ENCODE assay signal across 19 cellular contexts in genomic region chr5:114317751-114318150, GRCh38. TPM values are rescaled to one million over a fixed set of nuclear protein-coding genes. Genes with fewer than 3 reads are reported as not detected.
DNase-seq lines count a peak whose midpoint lies in the region; ATAC-seq and TF ChIP-seq lines count a peak whose summit lies in the region.
"Had no signal": no experiment of that assay in that cellular context is flagged by ENCODE, and none has a peak within 500 bp of the region (broad histone marks: within the 10 kb centered on the region; RNA-seq: fewer than 3 reads in every experiment).

No MANE protein-coding gene starts in this region.

- no peaks in the 10 kb centered on the region for H3K9me3 ChIP-seq in colonic mucosa
- H3K9me3 ChIP-seq: SJSA1 had no signal

- no peaks in the 10 kb centered on the region for H3K27me3 Mint-ChIP-seq in Calu3 (ENCODE audit: unreplicated experiment)
- H3K27me3 Mint-ChIP-seq: CD4-positive, CD25-positive, alpha-beta regulatory T cell had no signal

- no peak for TF ChIP-seq CTCF in colonic mucosa (IDR thresholded peaks at IDR 0.05)
- no peak for TF ChIP-seq CTCF in RWPE1 (conservative IDR thresholded peaks at IDR 0.05; ENCODE audit: low read depth)
- no peak for TF ChIP-seq CTCF in Calu3 (IDR thresholded peaks at IDR 0.05; ENCODE audit: unreplicated experiment)

- intact Hi-C loops in colonic mucosa (cut with DNase I) = no loop called here
- intact Hi-C loops in left colon (cut with DNase I, micrococcal nuclease) = no loop called here
- intact Hi-C loops in Calu3 (cut with micrococcal nuclease; ENCODE audit: unreplicated experiment) = no loop called here

- H3K4me1 ChIP-seq in colonic mucosa = no peaks in the 10 kb centered on the region

- H3K36me3 Mint-ChIP-seq in activated naive CD4-positive, alpha-beta T cell treated with anti-CD3 and anti-CD28 coated beads, Interleukin-2, amount 50 U/mL, for 72 hours = no peaks in the 10 kb centered on the region
- H3K36me3 Mint-ChIP-seq in Calu3 (ENCODE audit: insufficient read depth, unreplicated experiment) = no peaks in the 10 kb centered on the region
- H3K36me3 Mint-ChIP-seq: CD4-positive, CD25-positive, alpha-beta regulatory T cell had no signal

- CTCF ChIA-PET in RWPE1 (lab: Yijun Ruan, JAX) = no interaction called here
- CTCF ChIA-PET in Calu3 (lab: Charles Lee) = interaction anchor here (0.7 kb wide), 1 partner anchor 620 kb away, joined by 3 read pairs; no protein-coding TSS in a partner anchor

- no peaks in the 10 kb centered on the region for H3K27me3 ChIP-seq in colonic mucosa

- H3K4me3 Mint-ChIP-seq in Calu3 (ENCODE audit: low read depth, unreplicated experiment) = no peak overlapping the region
- H3K4me3 Mint-ChIP-seq: CD4-positive, CD25-positive, alpha-beta regulatory T cell had no signal

- H3K4me3 ChIP-seq in colonic mucosa = no peak overlapping the region
- H3K4me3 ChIP-seq: K562, SJSA1 had no signal

- ATAC-seq in left colon = peak; percentile 61
- no peak for ATAC-seq in activated naive CD4-positive, alpha-beta T cell treated with anti-CD3 and anti-CD28 coated beads, Interleukin-2, amount 50 U/mL, for 72 hours
- ATAC-seq: K562, Right ventricle myocardium inferior had no signal

- no peaks in the 10 kb centered on the region for H3K9me3 Mint-ChIP-seq in activated naive CD4-positive, alpha-beta T cell treated with anti-CD3 and anti-CD28 coated beads, Interleukin-2, amount 50 U/mL, for 72 hours
- no peaks in the 10 kb centered on the region for H3K9me3 Mint-ChIP-seq in Calu3 (ENCODE audit: low read depth, unreplicated experiment)

- POLR2A ChIA-PET in RWPE1 (lab: Yijun Ruan, JAX; ENCODE audit: low non-redundant PET) = no interaction called here

- BruUV-seq in Calu3 (replicated peaks; lab: Mats Ljungman, UMichigan) = no TSS peak

- no peak overlapping the region for H3K9ac ChIP-seq in colonic mucosa (ENCODE audit: low read depth in 2 of 2, low read length in 2 of 2)

- H3K4me1 Mint-ChIP-seq in Calu3 (ENCODE audit: low read depth, unreplicated experiment) = peaks cover 13% of the 10 kb centered on the region
- H3K4me1 Mint-ChIP-seq: CD4-positive, CD25-positive, alpha-beta regulatory T cell had no signal

- H3K36me3 ChIP-seq in colonic mucosa = no peaks in the 10 kb centered on the region
- H3K36me3 ChIP-seq: SJSA1 had no signal

- DNase-seq in M059J (ENCODE audit: low read depth) (peak; percentile 26), colonic mucosa (peak; percentile 26), left colon (no peak), mesenteric fat pad (ENCODE audit: low spot score) (no peak), RWPE1 (ENCODE audit: low spot score) (no peak), Calu3 (no peak)
- no peak for DNase-seq in activated naive CD4-positive, alpha-beta T cell treated with anti-CD3 and anti-CD28 coated beads, Interleukin-2, amount 50 U/mL, for 72 hours (ENCODE audit: low spot score in 2 of 2)
- DNase-seq: CD4-positive, CD25-positive, alpha-beta regulatory T cell; DMS79 treated with DMSO at 0.1 percent for 48 hours; NCI-H1092 treated with DMSO at 0.1 percent for 48 hours; NCI-H1694; NCI-H2081 treated with DMSO at 0.1 percent for 48 hours; NCI-H2171 treated with DMSO at 0.1 percent for 48 hours; NCI-H446; OCI-M1; SW 1271 had no signal

- H3K27ac Mint-ChIP-seq in activated naive CD4-positive, alpha-beta T cell treated with anti-CD3 and anti-CD28 coated beads, Interleukin-2, amount 50 U/mL, for 72 hours = no peak overlapping the region
- no peak overlapping the region for H3K27ac Mint-ChIP-seq in Calu3 (ENCODE audit: unreplicated experiment)
- H3K27ac Mint-ChIP-seq: CD4-positive, CD25-positive, alpha-beta regulatory T cell had no signal

- H3K27ac ChIP-seq in colonic mucosa (no peak overlapping the region), RWPE1 (no peak overlapping the region)
- H3K27ac ChIP-seq: SJSA1 had no signal

RNA-seq across cellular contexts. Expression of gene KCNN2, which starts 44.1 kb away (rescaled TPM):
- total RNA-seq in M059J (2014; rRNA removed; shearing (Covaris generic)) = 0.15 and 0.74 TPM in 2 replicates
- total RNA-seq in colonic mucosa (under 1 TPM; 0.69 to 0.84 TPM), left colon (under 1 TPM; 0.49 to 0.64 TPM), mesenteric fat pad (not detected), Calu3 (2022) (1.2 and 2.0 TPM in 2 replicates)
- total RNA-seq in activated naive CD4-positive, alpha-beta T cell treated with anti-CD3 and anti-CD28 coated beads, Interleukin-2, amount 50 U/mL, for 72 hours = not detected
- total RNA-seq: CD4-positive, CD25-positive, alpha-beta regulatory T cell had no signal

Comparison
In these comparisons a context has a peak if more than half of its experiments do, and no peak if none do; other contexts are left out.
1. DNase-seq: peak in M059J (single experiment) and colonic mucosa (single experiment); none in left colon (0 of 2), mesenteric fat pad (single experiment), RWPE1 (single experiment), activated naive CD4-positive, alpha-beta T cell treated with anti-CD3 and anti-CD28 coated beads, Interleukin-2, amount 50 U/mL, for 72 hours (0 of 2) and Calu3 (single experiment).